ENCODE assay signal across 1 cellular context in the genomic region with DNA sequence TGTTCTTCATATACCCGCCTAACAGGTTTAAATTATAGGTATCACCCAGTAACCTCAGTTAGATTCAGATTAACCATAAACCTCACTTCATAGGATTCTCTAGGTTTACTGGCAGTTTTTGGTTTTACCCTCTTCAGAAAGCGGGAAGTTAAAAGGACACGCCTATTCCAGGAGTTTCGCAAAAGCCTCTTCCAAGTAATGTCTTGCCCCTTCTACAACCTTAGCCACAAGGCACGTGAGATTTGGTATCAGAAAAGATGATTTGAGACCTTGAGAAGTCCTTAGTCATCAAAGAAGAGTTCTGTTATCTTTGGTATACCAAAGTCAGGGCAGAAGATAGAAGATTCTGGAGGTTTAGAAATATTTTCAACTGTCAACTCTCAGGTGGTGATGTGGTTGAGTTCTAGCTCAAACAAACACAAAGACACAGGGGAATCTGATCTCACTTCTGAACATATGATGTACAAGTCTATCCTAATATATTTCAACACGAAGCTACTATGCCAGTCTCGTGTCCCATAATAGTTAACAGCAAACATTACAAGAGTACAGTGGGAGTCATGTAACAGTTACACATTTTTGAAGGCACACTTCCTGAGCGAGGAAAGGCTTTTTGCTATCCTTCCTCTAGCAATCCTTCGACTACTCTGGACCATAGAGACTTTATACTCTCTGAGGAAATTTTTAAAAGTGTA.
TF ChIP-seq lines count a peak whose summit lies in the region.

No MANE protein-coding gene starts in this region.

TF ChIP-seq in SK-N-SH treated with all-trans-retinoic acid at 6 μM for 48 hours, 23 proteins besides CTCF, POLR2A, EP300 and RAD21 (continued from another document):
- TF ChIP-seq, protein P1, sequence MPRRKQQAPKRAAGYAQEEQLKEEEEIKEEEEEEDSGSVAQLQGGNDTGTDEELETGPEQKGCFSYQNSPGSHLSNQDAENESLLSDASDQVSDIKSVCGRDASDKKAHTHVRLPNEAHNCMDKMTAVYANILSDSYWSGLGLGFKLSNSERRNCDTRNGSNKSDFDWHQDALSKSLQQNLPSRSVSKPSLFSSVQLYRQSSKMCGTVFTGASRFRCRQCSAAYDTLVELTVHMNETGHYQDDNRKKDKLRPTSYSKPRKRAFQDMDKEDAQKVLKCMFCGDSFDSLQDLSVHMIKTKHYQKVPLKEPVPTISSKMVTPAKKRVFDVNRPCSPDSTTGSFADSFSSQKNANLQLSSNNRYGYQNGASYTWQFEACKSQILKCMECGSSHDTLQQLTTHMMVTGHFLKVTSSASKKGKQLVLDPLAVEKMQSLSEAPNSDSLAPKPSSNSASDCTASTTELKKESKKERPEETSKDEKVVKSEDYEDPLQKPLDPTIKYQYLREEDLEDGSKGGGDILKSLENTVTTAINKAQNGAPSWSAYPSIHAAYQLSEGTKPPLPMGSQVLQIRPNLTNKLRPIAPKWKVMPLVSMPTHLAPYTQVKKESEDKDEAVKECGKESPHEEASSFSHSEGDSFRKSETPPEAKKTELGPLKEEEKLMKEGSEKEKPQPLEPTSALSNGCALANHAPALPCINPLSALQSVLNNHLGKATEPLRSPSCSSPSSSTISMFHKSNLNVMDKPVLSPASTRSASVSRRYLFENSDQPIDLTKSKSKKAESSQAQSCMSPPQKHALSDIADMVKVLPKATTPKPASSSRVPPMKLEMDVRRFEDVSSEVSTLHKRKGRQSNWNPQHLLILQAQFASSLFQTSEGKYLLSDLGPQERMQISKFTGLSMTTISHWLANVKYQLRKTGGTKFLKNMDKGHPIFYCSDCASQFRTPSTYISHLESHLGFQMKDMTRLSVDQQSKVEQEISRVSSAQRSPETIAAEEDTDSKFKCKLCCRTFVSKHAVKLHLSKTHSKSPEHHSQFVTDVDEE (CRISPR knock-in tag; IDR thresholded peaks at IDR 0.05) = no peak
- TF ChIP-seq ESRRG (CRISPR knock-in tag; IDR thresholded peaks at IDR 0.05) = no peak
- TF ChIP-seq ZC3H10 (CRISPR knock-in tag; IDR thresholded peaks at IDR 0.05) = no peak
- no peak for TF ChIP-seq ZFP30 (CRISPR knock-in tag; IDR thresholded peaks at IDR 0.05)
- TF ChIP-seq SNAI2 (CRISPR knock-in tag; IDR thresholded peaks at IDR 0.05) = no peak
- TF ChIP-seq ARNTL (CRISPR knock-in tag; IDR thresholded peaks at IDR 0.05; ENCODE audit: borderline replicate concordance, low read depth) = no peak
- TF ChIP-seq TOX (CRISPR knock-in tag; IDR thresholded peaks at IDR 0.05; ENCODE audit: borderline replicate concordance) = no peak
- no peak for TF ChIP-seq PPARA (CRISPR knock-in tag; IDR thresholded peaks at IDR 0.05; ENCODE audit: borderline replicate concordance)
- no peak for TF ChIP-seq ZFP3 (CRISPR knock-in tag; IDR thresholded peaks at IDR 0.05)
- no peak for TF ChIP-seq RARB (CRISPR knock-in tag; IDR thresholded peaks at IDR 0.05)
- no peak for TF ChIP-seq CSDC2 (CRISPR knock-in tag; IDR thresholded peaks at IDR 0.05)
- TF ChIP-seq POU6F1 (CRISPR knock-in tag; IDR thresholded peaks at IDR 0.05; ENCODE audit: borderline replicate concordance, low read depth) = no peak
- TF ChIP-seq ZNF565 (CRISPR knock-in tag; conservative IDR thresholded peaks at IDR 0.05; ENCODE audit: low read depth) = no peak
- no peak for TF ChIP-seq ZNF8 (CRISPR knock-in tag; IDR thresholded peaks at IDR 0.05)
- TF ChIP-seq CREB5 (CRISPR knock-in tag; IDR thresholded peaks at IDR 0.05; ENCODE audit: low read depth) = no peak
